ENCODE assay signal across 9 cellular contexts in genomic region chr6:116667620-116668019, GRCh38. TPM values are rescaled to one million over a fixed set of nuclear protein-coding genes. Genes with fewer than 3 reads are reported as not detected.
DNase-seq lines count a peak whose midpoint lies in the region; ATAC-seq and TF ChIP-seq lines count a peak whose summit lies in the region.
"Had no signal": no experiment of that assay in that cellular context is flagged by ENCODE, and none has a peak within 500 bp of the region (broad histone marks: within the 10 kb centered on the region; RNA-seq: fewer than 3 reads in every experiment).

No MANE protein-coding gene starts in this region.

- no peak overlapping the region for H4K91ac ChIP-seq in H9 (ENCODE audit: insufficient read length, low read depth, low read length)

- H3K36me3 ChIP-seq in CD8-positive, alpha-beta T cell (ENCODE audit: insufficient read depth, low read length), result no peaks in the 10 kb centered on the region
- H3K36me3 ChIP-seq in PC-9 (ENCODE audit: low read depth) (peaks cover 6% of the 10 kb centered on the region; the same call in 1 of the 2 replicates), gastrocnemius medialis (no peaks in the 10 kb centered on the region)

- no TSS peak for BruUV-seq in PC-9 (replicated peaks; lab: Mats Ljungman, UMichigan)

- H2BK5ac ChIP-seq in H9 (ENCODE audit: insufficient read length, low read length), result no peak overlapping the region

- H2BK12ac ChIP-seq in H9 (ENCODE audit: insufficient read length, low read depth, low read length), result no peak overlapping the region

- H3K36me3 Mint-ChIP-seq in CD8-positive, alpha-beta T cell, result peaks cover 18% of the 10 kb centered on the region
- H3K36me3 Mint-ChIP-seq in H9 (ENCODE audit: insufficient read depth in 1 of 3, low read depth in 3 of 3), result peaks cover 0 to 5% (median 3%) of the 10 kb centered on the region in 3 experiments; a peak in 3 of 7 replicates

- H3K79me2 ChIP-seq in H9 (ENCODE audit: insufficient read depth, low read length) (peaks cover 6% of the 10 kb centered on the region; the same call in 1 of the 2 replicates), PC-9 (ENCODE audit: low read depth) (peaks cover 57% of the 10 kb centered on the region)

- no CpG with 5 or more reads among the region's 3 CpGs for whole genome bisulfite sequencing in H9 (ENCODE audit: extremely low coverage, insufficient read length, low lambda C conversion rate)

- H4K20me1 ChIP-seq in H9 (ENCODE audit: control insufficient read depth, insufficient read depth, insufficient read length), result no peaks in the 10 kb centered on the region
- peaks cover 8% of the 10 kb centered on the region; the same call in 1 of the 2 replicates for H4K20me1 ChIP-seq in PC-9 (ENCODE audit: insufficient read depth)

- CTCF ChIA-PET in CD8-positive, alpha-beta T cell (lab: Charles Lee), result interaction anchor here (0.9 kb wide), 1 partner anchor 15 kb away, joined by 3 read pairs; no protein-coding TSS in a partner anchor
- CTCF ChIA-PET in PC-9 (lab: Charles Lee), result no interaction called here

- H3K9me3 ChIP-seq in CD8-positive, alpha-beta T cell (ENCODE audit: low read length), result no peaks in the 10 kb centered on the region
- H3K9me3 ChIP-seq in H9 (ENCODE audit: control insufficient read depth, low read depth, low read length), result no peaks in the 10 kb centered on the region
- H3K9me3 ChIP-seq in PC-9 (ENCODE audit: insufficient read depth, low read depth), result no peaks in the 10 kb centered on the region
- H3K9me3 ChIP-seq in gastrocnemius medialis, result no peaks in the 10 kb centered on the region

- H3K4me1 ChIP-seq in CD8-positive, alpha-beta T cell (ENCODE audit: insufficient read depth, low read length), result peaks cover 33% of the 10 kb centered on the region
- no peaks in the 10 kb centered on the region for H3K4me1 ChIP-seq in H9 (ENCODE audit: insufficient read depth, low read length)
- peaks cover 31% of the 10 kb centered on the region for H3K4me1 ChIP-seq in PC-9 (replicated peaks; ENCODE audit: insufficient read depth)
- peaks cover 18 to 24% of the 10 kb centered on the region in 2 donors for H3K4me1 ChIP-seq in gastrocnemius medialis

- H3K27ac Mint-ChIP-seq in CD8-positive, alpha-beta T cell, result no peak overlapping the region
- H3K27ac Mint-ChIP-seq in H9, result no peak overlapping the region

- H3K9me2 ChIP-seq in PC-9 (ENCODE audit: insufficient read depth), result no peaks in the 10 kb centered on the region

- no peak for TF ChIP-seq CTCF in CD8-positive, alpha-beta T cell (IDR thresholded peaks at IDR 0.05)
- TF ChIP-seq CTCF in H9 (conservative IDR thresholded peaks at IDR 0.05) (no peak), PC-9 (conservative IDR thresholded peaks at IDR 0.05) (no peak), epithelial cell of proximal tubule (conservative IDR thresholded peaks at IDR 0.05; ENCODE audit: low read depth, low read length) (no peak), gastrocnemius medialis (IDR thresholded peaks at IDR 0.05 in 4 of 5, conservative IDR thresholded peaks at IDR 0.05 in 1 of 5) (no peak)

- H3F3A ChIP-seq in PC-9 (ENCODE audit: insufficient read depth, low read depth), result no peaks in the 10 kb centered on the region; the same call in 1 of the 2 replicates

- peaks cover 44% of the 10 kb centered on the region for H3K4me1 Mint-ChIP-seq in CD8-positive, alpha-beta T cell (ENCODE audit: low read depth)
- H3K4me1 Mint-ChIP-seq in H9, result peaks cover 16% of the 10 kb centered on the region in 2 experiments

- no peak for DNase-seq in CD8-positive, alpha-beta T cell
- DNase-seq in H9 (no peak), PC-9 (no peak), epithelial cell of proximal tubule (ENCODE audit: low read depth) (no peak), gastrocnemius medialis (no peak), GM03348 (ENCODE audit: low spot score) (no peak), GM19240 (ENCODE audit: insufficient read length, low spot score) (no peak), D341Med (ENCODE audit: low spot score) (no peak)

- H2AK5ac ChIP-seq in H9 (ENCODE audit: insufficient read length, low read length), result no peak overlapping the region

- peak overlapping the region; percentile 54 for H3K9ac ChIP-seq in H9 (ENCODE audit: extremely low read depth, insufficient read length, low read length)

- H3K4me3 ChIP-seq in CD8-positive, alpha-beta T cell (ENCODE audit: low read depth, low read length), result peak overlapping the region; percentile 71
- H3K4me3 ChIP-seq in PC-9 (peak overlapping the region; percentile 79), epithelial cell of proximal tubule (ENCODE audit: low read depth, low read length) (peak overlapping the region; percentile 71), gastrocnemius medialis (peak overlapping the region; percentile 74 to 91 (median 88))

- H3K79me1 ChIP-seq in H9 (ENCODE audit: insufficient read depth, low read depth, low read length, poor library complexity, severe bottlenecking), result peaks cover 7% of the 10 kb centered on the region

- H3K18ac ChIP-seq in H9 (ENCODE audit: insufficient read length, low read depth, low read length), result no peak overlapping the region

- in situ Hi-C loops in gastrocnemius medialis (cut with MboI; ENCODE audit: low sequenced_read_pairs in 4 of 4), result no loop called here

- POLR2A ChIA-PET in CD8-positive, alpha-beta T cell (lab: Charles Lee), result interaction anchor here (0.7 to 3.6 kb wide), 2 partner anchors 14 to 96 kb away, joined by 4 to 26 read pairs; partner anchors contain the start of genes KPNA5 and RWDD1
- POLR2A ChIA-PET in PC-9 (lab: Charles Lee; ENCODE audit: unreplicated experiment), result interaction anchor here (0.6 kb wide), 1 partner anchor 97 kb away, joined by 4 read pairs; the partner anchor contains the start of gene RWDD1

- H3K27me3 ChIP-seq in CD8-positive, alpha-beta T cell (ENCODE audit: insufficient read depth, low read length), result no peaks in the 10 kb centered on the region
- H3K27me3 ChIP-seq in H9 (ENCODE audit: insufficient read depth, low read length) (no peaks in the 10 kb centered on the region), PC-9 (ENCODE audit: insufficient read depth, low read depth) (no peaks in the 10 kb centered on the region), gastrocnemius medialis (no peaks in the 10 kb centered on the region)

- no peak for ATAC-seq in CD8-positive, alpha-beta T cell
- ATAC-seq in gastrocnemius medialis, result no peak

- peaks cover 5% of the 10 kb centered on the region for H3K23me2 ChIP-seq in H9 (ENCODE audit: insufficient read length, low read depth, low read length, poor library complexity, severe bottlenecking)

- no peak for TF ChIP-seq POLR2A in gastrocnemius medialis (IDR thresholded peaks at IDR 0.05)

- H2BK15ac ChIP-seq in H9 (ENCODE audit: low read depth, low read length), result no peak overlapping the region

- no peak overlapping the region for H4K5ac ChIP-seq in H9 (ENCODE audit: insufficient read length, low read depth, low read length)

- intact Hi-C loops in CD8-positive, alpha-beta T cell (cut with DNase I, micrococcal nuclease), result loop anchor here (1.0 to 10.0 kb wide), 7 partner anchors 14 to 1007 kb away; partner anchors contain the start of genes KPNA5 (in 2 of the 2), GOPC (in 1 of the 2), NT5DC1 (in 1 of the 2) and NUS1 (in 1 of the 2)
- intact Hi-C loops in PC-9 (cut with micrococcal nuclease; ENCODE audit: unreplicated experiment) (no loop called here), gastrocnemius medialis (cut with DNase I; ENCODE audit: low total_unique reads) (loop anchor here (5.0 kb wide), 1 partner anchor 95 kb away; the partner anchor contains the start of gene RWDD1)

- H3K4me3 Mint-ChIP-seq in CD8-positive, alpha-beta T cell, result peak overlapping the region; percentile 99
- H3K4me3 Mint-ChIP-seq in H9, result peak overlapping the region; percentile 97 to 99

- H3K27me3 Mint-ChIP-seq in CD8-positive, alpha-beta T cell (ENCODE audit: low read depth), result no peaks in the 10 kb centered on the region
- no peaks in the 10 kb centered on the region for H3K27me3 Mint-ChIP-seq in H9 (ENCODE audit: low read depth)

- no peak overlapping the region for H2BK120ac ChIP-seq in H9 (ENCODE audit: low read depth, low read length, poor library complexity, severe bottlenecking)

- no peak overlapping the region for H3T11ph ChIP-seq in H9 (ENCODE audit: low read length)

- no peaks in the 10 kb centered on the region for H3K9me3 Mint-ChIP-seq in CD8-positive, alpha-beta T cell
- H3K9me3 Mint-ChIP-seq in H9, result peaks cover 0 to 3% of the 10 kb centered on the region in 2 experiments; a peak in 1 of 5 replicates

- no peak overlapping the region for H2BK20ac ChIP-seq in H9 (ENCODE audit: low read depth, low read length, poor library complexity, severe bottlenecking)

- H3K4ac ChIP-seq in H9 (ENCODE audit: low read depth, low read length), result no peak overlapping the region

- H3K4me2 ChIP-seq in H9 (ENCODE audit: insufficient read depth, insufficient read length, low read length) (peak overlapping the region; percentile 82), PC-9 (peak overlapping the region; percentile 92)

- H4K8ac ChIP-seq in H9 (replicated peaks; ENCODE audit: insufficient read length, low read depth, low read length), result no peak overlapping the region

- H3K27ac ChIP-seq in CD8-positive, alpha-beta T cell (ENCODE audit: low read depth, low read length), result peak overlapping the region; percentile 70
- H3K27ac ChIP-seq in H9 (ENCODE audit: insufficient read length, low read depth, low read length) (no peak overlapping the region), PC-9 (peak overlapping the region; percentile 70; the same call in 1 of the 2 replicates), gastrocnemius medialis (peak overlapping the region in 3 of 4 donors; percentile 79 to 82 (median 81))

- H2AFZ ChIP-seq in H9 (ENCODE audit: low read length), result no peak overlapping the region
- peak overlapping the region; percentile 97 for H2AFZ ChIP-seq in PC-9

- no peak overlapping the region for H3K56ac ChIP-seq in H9 (ENCODE audit: insufficient read length, low read depth, low read length)

- no peak overlapping the region for H3K23ac ChIP-seq in H9 (ENCODE audit: insufficient read length, low read depth, low read length)

- no peak overlapping the region for H3K14ac ChIP-seq in H9 (ENCODE audit: insufficient read depth, low read length)

RNA-seq across cellular contexts. Expression of gene ZUP1, which starts 0.9 kb away (rescaled TPM):
- 10 to 100 TPM; 19.7 to 19.8 TPM for total RNA-seq in CD8-positive, alpha-beta T cell
- total RNA-seq in H9 (2021), result 14.8 and 15.7 TPM in 2 replicates
- total RNA-seq in PC-9 (2021), result 13.6 and 14.0 TPM in 2 replicates
- total RNA-seq in epithelial cell of proximal tubule, result 11.6 and 15.6 TPM in 2 replicates
- 1 to 10 TPM; 2.8 to 3.8 (median 3.3) TPM for total RNA-seq in gastrocnemius medialis

RNA-seq across cellular contexts. Expression of gene KPNA5, which starts 13.4 kb away (rescaled TPM):
- total RNA-seq in CD8-positive, alpha-beta T cell, result 10 to 100 TPM; 56.3 to 57.4 TPM
- total RNA-seq in H9 (2021) (8.0 and 10.5 TPM in 2 replicates), PC-9 (2021) (6.6 and 6.8 TPM in 2 replicates), epithelial cell of proximal tubule (2.5 and 2.9 TPM in 2 replicates), gastrocnemius medialis (10 to 100 TPM in 3 of 4 donors, 1 to 10 TPM in 1; 7.2 to 14.8 (median 12.9) TPM)

RNA-seq across cellular contexts. Expression of gene RSPH4A, which starts 51.3 kb away (rescaled TPM):
- total RNA-seq in CD8-positive, alpha-beta T cell, result 1 to 10 TPM in 1 of 2 experiments, under 1 TPM in 1; 0.97 to 1.2 TPM
- total RNA-seq in H9 (2021), result 0.31 and 0.33 TPM in 2 replicates
- 0.13 and 0.24 TPM in 2 replicates for total RNA-seq in PC-9 (2021)
- not detected in 2 replicates for total RNA-seq in epithelial cell of proximal tubule
- total RNA-seq in gastrocnemius medialis, result 1 to 10 TPM in 1 of 4 donors, under 1 TPM in 2, not detected in 1; 0.16 to 2.8 (median 0.56) TPM
- total RNA-seq: M059J had no signal
